Comparison of ENCODE assay signal across 9 cellular contexts in genomic region chr1:52057245-52057644, GRCh38. TPM values are rescaled to one million over a fixed set of nuclear protein-coding genes. Genes with fewer than 3 reads are reported as not detected.
DNase-seq lines count a peak whose midpoint lies in the region; ATAC-seq and TF ChIP-seq lines count a peak whose summit lies in the region.
"Had no signal": no experiment of that assay in that cellular context is flagged by ENCODE, and none has a peak within 500 bp of the region (broad histone marks: within the 10 kb centered on the region; RNA-seq: fewer than 3 reads in every experiment).

No MANE protein-coding gene starts in this region.

- no peaks in the 10 kb centered on the region for H3K9me3 Mint-ChIP-seq in activated T-cell treated with anti-CD3 and anti-CD28 coated beads, Interleukin-2, amount 50 U/mL, for 24 hours
- no peaks in the 10 kb centered on the region for H3K9me3 Mint-ChIP-seq in activated T-helper 2 cell treated with anti-CD3 and anti-CD28 coated beads, Interferon-gamma antibody, Interleukin-2, Interleukin-4, amounts not matched to agents 10 μg/mL and 5 μg/mL and 100 μg/mL, durations not matched to agents 14 hours and 24 hours and 36 hours

- ATAC-seq in GM21825 (IDR thresholded peaks at IDR 0.05; ENCODE audit: unreplicated experiment), result no peak
- ATAC-seq in GM21737 (IDR thresholded peaks at IDR 0.05; ENCODE audit: unreplicated experiment), result no peak

- peak overlapping the region; percentile 98 for H3K4me3 Mint-ChIP-seq in activated T-cell treated with anti-CD3 and anti-CD28 coated beads, Interleukin-2, amount 50 U/mL, for 24 hours
- H3K4me3 Mint-ChIP-seq in activated T-helper 2 cell treated with anti-CD3 and anti-CD28 coated beads, Interferon-gamma antibody, Interleukin-2, Interleukin-4, amounts not matched to agents 10 μg/mL and 5 μg/mL and 100 μg/mL, durations not matched to agents 14 hours and 24 hours and 36 hours (ENCODE audit: low read depth), result peak overlapping the region; percentile 100

- H3K4me3 ChIP-seq in tibial artery, result peak overlapping the region; percentile 87 to 90

- intact Hi-C loops in activated T-helper 2 cell treated with anti-CD3 and anti-CD28 coated beads, Interferon-gamma antibody, Interleukin-2, Interleukin-4, amounts not matched to agents 10 μg/mL and 5 μg/mL and 100 μg/mL, durations not matched to agents 14 hours and 24 hours and 36 hours (cut with micrococcal nuclease), result loop anchor here (5.0 to 10.0 kb wide), 4 partner anchors 85 to 1995 kb away; partner anchors contain the start of genes CC2D1B, ORC1, PRPF38A and TCEANC2
- intact Hi-C loops in tibial artery (cut with DNase I; ENCODE audit: low total_unique reads), result loop anchor here (5.0 to 10.0 kb wide), 2 partner anchors 310 to 1092 kb away; partner anchors contain the start of genes CC2D1B and FAF1

- H3K27me3 Mint-ChIP-seq in activated T-cell treated with anti-CD3 and anti-CD28 coated beads, Interleukin-2, amount 50 U/mL, for 24 hours, result no peaks in the 10 kb centered on the region
- H3K27me3 Mint-ChIP-seq in activated T-helper 2 cell treated with anti-CD3 and anti-CD28 coated beads, Interferon-gamma antibody, Interleukin-2, Interleukin-4, amounts not matched to agents 10 μg/mL and 5 μg/mL and 100 μg/mL, durations not matched to agents 14 hours and 24 hours and 36 hours (ENCODE audit: low read depth), result no peaks in the 10 kb centered on the region

- no peaks in the 10 kb centered on the region for H3K27me3 ChIP-seq in tibial artery

- peak overlapping the region; percentile 89 to 94 for H3K27ac ChIP-seq in tibial artery

- TF ChIP-seq CTCF in tibial artery (IDR thresholded peaks at IDR 0.05), result no peak

- H3K27ac Mint-ChIP-seq in activated T-cell treated with anti-CD3 and anti-CD28 coated beads, Interleukin-2, amount 50 U/mL, for 24 hours, result peak overlapping the region; percentile 97
- peak overlapping the region; percentile 100 for H3K27ac Mint-ChIP-seq in activated T-helper 2 cell treated with anti-CD3 and anti-CD28 coated beads, Interferon-gamma antibody, Interleukin-2, Interleukin-4, amounts not matched to agents 10 μg/mL and 5 μg/mL and 100 μg/mL, durations not matched to agents 14 hours and 24 hours and 36 hours

- peaks cover 0 to 46% (median 31%) of the 10 kb centered on the region in 4 donors for H3K4me1 ChIP-seq in tibial artery

- H3K4me1 Mint-ChIP-seq in activated T-cell treated with anti-CD3 and anti-CD28 coated beads, Interleukin-2, amount 50 U/mL, for 24 hours (ENCODE audit: low read depth), result peaks cover 52% of the 10 kb centered on the region
- H3K4me1 Mint-ChIP-seq in activated T-helper 2 cell treated with anti-CD3 and anti-CD28 coated beads, Interferon-gamma antibody, Interleukin-2, Interleukin-4, amounts not matched to agents 10 μg/mL and 5 μg/mL and 100 μg/mL, durations not matched to agents 14 hours and 24 hours and 36 hours (ENCODE audit: low read depth), result peaks cover 38% of the 10 kb centered on the region

- no peaks in the 10 kb centered on the region for H3K9me3 ChIP-seq in tibial artery

- H3K36me3 ChIP-seq in tibial artery, result peaks cover 12 to 25% (median 22%) of the 10 kb centered on the region in 3 donors

- peaks cover 85% of the 10 kb centered on the region for H3K36me3 Mint-ChIP-seq in activated T-cell treated with anti-CD3 and anti-CD28 coated beads, Interleukin-2, amount 50 U/mL, for 24 hours (ENCODE audit: low read depth)
- peaks cover 34% of the 10 kb centered on the region for H3K36me3 Mint-ChIP-seq in activated T-helper 2 cell treated with anti-CD3 and anti-CD28 coated beads, Interferon-gamma antibody, Interleukin-2, Interleukin-4, amounts not matched to agents 10 μg/mL and 5 μg/mL and 100 μg/mL, durations not matched to agents 14 hours and 24 hours and 36 hours (ENCODE audit: low read depth)

- no peak for DNase-seq in activated T-cell treated with anti-CD3 and anti-CD28 coated beads, Interleukin-2, amount 50 U/mL, for 24 hours
- no peak for DNase-seq in activated T-cell treated with anti-CD3 and anti-CD28 coated beads for 4 hours
- DNase-seq in activated T-helper 2 cell treated with anti-CD3 and anti-CD28 coated beads, Interferon-gamma antibody, Interleukin-2, Interleukin-4, amounts not matched to agents 10 μg/mL and 5 μg/mL and 100 μg/mL, durations not matched to agents 14 hours and 24 hours and 36 hours (ENCODE audit: low spot score), result no peak
- DNase-seq in kidney glomerular epithelial cell (lab: John Stamatoyannopoulos, UW), result peak; percentile 4
- no peak for DNase-seq in tibial artery
- DNase-seq in NCI-H1436 treated with DMSO at 0.1 percent for 48 hours (lab: John Stamatoyannopoulos, UW), result no peak
- DNase-seq: activated CD8-positive, alpha-beta memory T cell treated with anti-CD3 and anti-CD28 coated beads for 24 hours had no signal

RNA-seq across cellular contexts. Expression of gene BTF3L4, which starts 1.1 kb away (rescaled TPM):
- total RNA-seq in activated T-helper 2 cell treated with anti-CD3 and anti-CD28 coated beads, Interferon-gamma antibody, Interleukin-2, Interleukin-4, amounts not matched to agents 10 μg/mL and 5 μg/mL and 100 μg/mL, durations not matched to agents 14 hours and 24 hours and 36 hours, result 40.8 and 43.1 TPM in 2 replicates

RNA-seq across cellular contexts. Expression of gene TXNDC12, which starts 2.3 kb away (rescaled TPM):
- total RNA-seq in activated T-helper 2 cell treated with anti-CD3 and anti-CD28 coated beads, Interferon-gamma antibody, Interleukin-2, Interleukin-4, amounts not matched to agents 10 μg/mL and 5 μg/mL and 100 μg/mL, durations not matched to agents 14 hours and 24 hours and 36 hours, result 43.1 and 44.9 TPM in 2 replicates

RNA-seq across cellular contexts. Expression of gene KTI12, which starts 23.6 kb away (rescaled TPM):
- total RNA-seq in activated T-helper 2 cell treated with anti-CD3 and anti-CD28 coated beads, Interferon-gamma antibody, Interleukin-2, Interleukin-4, amounts not matched to agents 10 μg/mL and 5 μg/mL and 100 μg/mL, durations not matched to agents 14 hours and 24 hours and 36 hours, result 16.5 and 18.3 TPM in 2 replicates
